Comparison of ENCODE assay signal across 9 cellular contexts in genomic region chr4:87848622-87849351, GRCh38. TPM values are rescaled to one million over a fixed set of nuclear protein-coding genes. Genes with fewer than 3 reads are reported as not detected.
DNase-seq lines count a peak whose midpoint lies in the region; ATAC-seq and TF ChIP-seq lines count a peak whose summit lies in the region.
"Had no signal": no experiment of that assay in that cellular context is flagged by ENCODE, and none has a peak within 500 bp of the region (broad histone marks: within the 10 kb centered on the region; RNA-seq: fewer than 3 reads in every experiment).

No MANE protein-coding gene starts in this region.

- TF ChIP-seq CTCF in cardiac muscle cell (IDR thresholded peaks at IDR 0.05; ENCODE audit: low read depth, low read length) (peak; percentile 64), parathyroid adenoma (IDR thresholded peaks at IDR 0.05) (peak; percentile 21)

- H3K27me3 Mint-ChIP-seq in activated naive CD8-positive, alpha-beta T cell, result peaks cover 6% of the 10 kb centered on the region

- H3K4me3 ChIP-seq in cardiac muscle cell, result no peak overlapping the region
- no peak overlapping the region for H3K4me3 ChIP-seq in parathyroid adenoma (ENCODE audit: low read depth, low read length)

- H3K4me1 Mint-ChIP-seq in activated naive CD8-positive, alpha-beta T cell (ENCODE audit: low read depth), result peaks cover 13% of the 10 kb centered on the region

- peak; percentile 79 for ATAC-seq in GM19324 (IDR thresholded peaks at IDR 0.05; ENCODE audit: low FRiP score, unreplicated experiment)
- ATAC-seq in HG03457 (IDR thresholded peaks at IDR 0.05; ENCODE audit: unreplicated experiment), result peak; percentile 81
- ATAC-seq in HG03097 (IDR thresholded peaks at IDR 0.05; ENCODE audit: low FRiP score, unreplicated experiment), result no peak

- H3K36me3 Mint-ChIP-seq in activated naive CD8-positive, alpha-beta T cell, result no peaks in the 10 kb centered on the region

- no peak overlapping the region for H3K27ac Mint-ChIP-seq in activated naive CD8-positive, alpha-beta T cell

- H3K27ac ChIP-seq in cardiac muscle cell (no peak overlapping the region), parathyroid adenoma (no peak overlapping the region)

- peak overlapping the region; percentile 48 for H2AFZ ChIP-seq in parathyroid adenoma

- H3K9me3 ChIP-seq in cardiac muscle cell (ENCODE audit: low read depth), result no peaks in the 10 kb centered on the region
- H3K9me3 ChIP-seq in parathyroid adenoma (ENCODE audit: control insufficient read depth, low read length), result no peaks in the 10 kb centered on the region

- H3K36me3 ChIP-seq in cardiac muscle cell (no peaks in the 10 kb centered on the region), parathyroid adenoma (ENCODE audit: control insufficient read depth, insufficient read depth, low read length) (no peaks in the 10 kb centered on the region)

- H3K79me2 ChIP-seq in parathyroid adenoma, result no peaks in the 10 kb centered on the region

- DNase-seq in COLO829 (ENCODE audit: low spot score) (peak; percentile 76), NOMO-1 (lab: John Stamatoyannopoulos, UW; ENCODE audit: unreplicated experiment in 2 of 2) (peak; percentile 57 to 77), cardiac muscle cell (ENCODE audit: low read depth in 1 of 2, low spot score in 1 of 2) (peak; percentile 64 to 79)

- peak overlapping the region; percentile 42 for H3K4me3 Mint-ChIP-seq in activated naive CD8-positive, alpha-beta T cell

- H3K27me3 ChIP-seq in cardiac muscle cell (no peaks in the 10 kb centered on the region), parathyroid adenoma (ENCODE audit: control insufficient read depth, insufficient read depth, low read length) (no peaks in the 10 kb centered on the region)

- peak overlapping the region; percentile 40 for H3K4me2 ChIP-seq in parathyroid adenoma (ENCODE audit: low read length)

- no peaks in the 10 kb centered on the region for H3K9me3 Mint-ChIP-seq in activated naive CD8-positive, alpha-beta T cell (ENCODE audit: low read depth)

- no peak overlapping the region for H3K9ac ChIP-seq in parathyroid adenoma

- peaks cover 6% of the 10 kb centered on the region for H3K4me1 ChIP-seq in cardiac muscle cell (ENCODE audit: low read depth)
- H3K4me1 ChIP-seq in parathyroid adenoma, result no peaks in the 10 kb centered on the region

RNA-seq across cellular contexts. Expression of gene MEPE, which starts 16.0 kb away (rescaled TPM):
- total RNA-seq in cardiac muscle cell, result not detected in 2 replicates
- not detected in 2 replicates for polyA plus RNA-seq in cardiac muscle cell
- total RNA-seq: activated CD8-positive, alpha-beta memory T cell treated with anti-CD3 and anti-CD28 coated beads for 36 hours had no signal

RNA-seq across cellular contexts. Expression of gene IBSP, which starts 49.4 kb away (rescaled TPM):
- not detected in 2 replicates for total RNA-seq in cardiac muscle cell
- not detected in 2 replicates for polyA plus RNA-seq in cardiac muscle cell
- total RNA-seq: activated CD8-positive, alpha-beta memory T cell treated with anti-CD3 and anti-CD28 coated beads for 36 hours had no signal
